In the genomic region with DNA sequence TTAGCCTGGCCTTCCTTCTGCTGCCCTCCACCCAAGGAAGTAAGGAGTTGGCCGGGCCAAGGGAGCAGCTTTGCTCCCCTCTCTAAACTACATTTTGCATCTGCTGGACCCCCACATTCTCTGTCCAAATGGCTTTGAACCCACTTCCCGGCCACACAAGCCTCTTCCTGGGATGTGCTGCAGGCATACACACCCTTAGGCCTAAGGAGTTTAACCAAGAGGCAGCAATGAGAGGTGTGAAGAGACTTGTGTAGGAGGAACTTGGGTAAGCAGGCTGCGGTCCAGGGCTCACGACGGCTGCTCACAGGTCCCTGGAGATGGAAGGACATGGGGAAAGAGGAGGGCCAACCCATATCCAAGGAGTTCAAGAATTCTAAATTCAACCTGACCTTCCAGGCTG, we compare ENCODE assay signal across 1 cellular context.
TF ChIP-seq lines count a peak whose summit lies in the region.

No MANE protein-coding gene starts in this region.

TF ChIP-seq in IMR-90, 13 proteins besides CTCF, POLR2A, EP300 and RAD21 (continued from another document):
- TF ChIP-seq, protein P1, sequence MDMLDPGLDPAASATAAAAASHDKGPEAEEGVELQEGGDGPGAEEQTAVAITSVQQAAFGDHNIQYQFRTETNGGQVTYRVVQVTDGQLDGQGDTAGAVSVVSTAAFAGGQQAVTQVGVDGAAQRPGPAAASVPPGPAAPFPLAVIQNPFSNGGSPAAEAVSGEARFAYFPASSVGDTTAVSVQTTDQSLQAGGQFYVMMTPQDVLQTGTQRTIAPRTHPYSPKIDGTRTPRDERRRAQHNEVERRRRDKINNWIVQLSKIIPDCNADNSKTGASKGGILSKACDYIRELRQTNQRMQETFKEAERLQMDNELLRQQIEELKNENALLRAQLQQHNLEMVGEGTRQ (IDR thresholded peaks at IDR 0.05; ENCODE audit: low read depth, low read length), result no peak
- TF ChIP-seq CEBPB (IDR thresholded peaks at IDR 0.05; ENCODE audit: low read depth, low read length), result no peak
- no peak for TF ChIP-seq MAZ (IDR thresholded peaks at IDR 0.05; ENCODE audit: borderline replicate concordance, low read depth, low read length)
- TF ChIP-seq MXI1 (IDR thresholded peaks at IDR 0.05; ENCODE audit: borderline replicate concordance, low read depth, low read length), result no peak
- no peak for TF ChIP-seq SMC3 (IDR thresholded peaks at IDR 0.05; ENCODE audit: low read depth, low read length)
- TF ChIP-seq, protein P2, sequence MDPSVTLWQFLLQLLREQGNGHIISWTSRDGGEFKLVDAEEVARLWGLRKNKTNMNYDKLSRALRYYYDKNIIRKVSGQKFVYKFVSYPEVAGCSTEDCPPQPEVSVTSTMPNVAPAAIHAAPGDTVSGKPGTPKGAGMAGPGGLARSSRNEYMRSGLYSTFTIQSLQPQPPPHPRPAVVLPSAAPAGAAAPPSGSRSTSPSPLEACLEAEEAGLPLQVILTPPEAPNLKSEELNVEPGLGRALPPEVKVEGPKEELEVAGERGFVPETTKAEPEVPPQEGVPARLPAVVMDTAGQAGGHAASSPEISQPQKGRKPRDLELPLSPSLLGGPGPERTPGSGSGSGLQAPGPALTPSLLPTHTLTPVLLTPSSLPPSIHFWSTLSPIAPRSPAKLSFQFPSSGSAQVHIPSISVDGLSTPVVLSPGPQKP (IDR thresholded peaks at IDR 0.05; ENCODE audit: borderline replicate concordance, low read depth, low read length), result no peak
- TF ChIP-seq RCOR1 (IDR thresholded peaks at IDR 0.05; ENCODE audit: insufficient replicate concordance, low read length), result no peak
